Comparison of ENCODE assay signal across 9 cellular contexts in the genomic region with DNA sequence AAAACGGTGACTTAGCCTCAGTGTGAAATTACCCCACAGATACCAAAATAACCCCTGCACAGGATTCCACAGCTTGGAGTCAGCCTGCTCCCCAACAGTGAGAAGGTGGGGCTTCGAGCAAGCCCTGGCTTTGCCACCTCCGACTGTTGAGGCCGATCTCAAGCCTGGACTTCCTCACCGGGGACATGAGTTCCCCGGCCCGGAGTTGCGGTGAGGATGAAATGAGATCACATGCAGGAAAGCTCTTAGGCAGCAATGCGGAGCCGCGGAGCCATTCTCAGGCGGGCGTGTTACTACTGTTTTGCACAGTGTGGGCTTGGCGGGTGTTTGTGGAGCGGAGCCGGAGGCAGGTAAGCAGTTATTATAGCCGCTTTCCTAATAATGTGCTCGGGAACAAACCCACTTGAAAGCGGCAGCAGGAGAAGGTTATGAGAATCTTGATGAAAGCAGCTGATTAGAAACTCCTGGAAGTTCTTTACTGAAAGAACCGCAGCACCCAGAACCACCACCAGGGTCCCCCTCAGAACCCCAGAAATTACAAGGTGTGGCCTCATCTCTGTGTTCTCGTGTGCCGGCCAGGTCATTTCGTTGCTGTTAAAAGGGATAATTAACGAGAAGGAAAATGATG. TPM values are rescaled to one million over a fixed set of nuclear protein-coding genes. Genes with fewer than 3 reads are reported as not detected.
A peak's percentile ranks its signal among the peaks of the same experiment; 100 is the strongest.
DNase-seq lines count a peak whose midpoint lies in the region; ATAC-seq and TF ChIP-seq lines count a peak whose summit lies in the region.
"Had no signal": no experiment of that assay in that cellular context is flagged by ENCODE, and none has a peak within 500 bp of the region (broad histone marks: within the 10 kb centered on the region; RNA-seq: fewer than 3 reads in every experiment).

No MANE protein-coding gene starts in this region.

- in situ Hi-C loops in GM13977 (cut with MboI; ENCODE audit: low pct_unique_long_range_greater_than_20kb, low sequenced_read_pairs, unreplicated experiment): no loop called here

- H3K79me2 ChIP-seq in SK-N-SH (ENCODE audit: insufficient read depth): peaks cover 3% of the 10 kb centered on the region
- peaks cover 6% of the 10 kb centered on the region for H3K79me2 ChIP-seq in MM.1S (ENCODE audit: low read length)

- H3K9me2 ChIP-seq in SK-N-SH (no peaks in the 10 kb centered on the region), MM.1S (replicated peaks; ENCODE audit: insufficient read depth, low read length) (no peaks in the 10 kb centered on the region)

- no peak for TF ChIP-seq RAD21 in SK-N-SH (IDR thresholded peaks at IDR 0.05; ENCODE audit: low read length)

- H2AFZ ChIP-seq in SK-N-SH (ENCODE audit: low read depth) (no peak overlapping the region), MM.1S (ENCODE audit: low read length) (no peak overlapping the region)

- H3K36me3 ChIP-seq in SK-N-SH (replicated peaks in 1 of 2; ENCODE audit: control insufficient read depth in 1 of 2, insufficient read depth in 2 of 2, low read length in 1 of 2) (no peaks in the 10 kb centered on the region), MM.1S (replicated peaks; ENCODE audit: insufficient read depth, low read length) (no peaks in the 10 kb centered on the region)

- DNase-seq in SK-N-SH: no peak
- no peak for DNase-seq in MM.1S
- DNase-seq in choroid plexus epithelial cell (ENCODE audit: low read depth): peak; percentile 26
- DNase-seq in posterior vena cava (ENCODE audit: low spot score): peak; percentile 82
- DNase-seq in GM13977 (ENCODE audit: low spot score): no peak
- no peak for DNase-seq in activated CD8-positive, alpha-beta memory T cell treated with anti-CD3 and anti-CD28 coated beads, Interleukin-2, amount 50 U/mL, for 48 hours
- DNase-seq: psoas muscle had no signal

- H3K27ac ChIP-seq in SK-N-SH (ENCODE audit: low read depth in 2 of 2, low read length in 1 of 2): no peak overlapping the region
- no peak overlapping the region for H3K27ac ChIP-seq in MM.1S (ENCODE audit: low read length)
- H3K27ac ChIP-seq: psoas muscle had no signal

- TF ChIP-seq CTCF in SK-N-SH (IDR thresholded peaks at IDR 0.05) (peak; percentile 42), MM.1S (IDR thresholded peaks at IDR 0.05; ENCODE audit: low read length) (0 out of 2 replicates have a peak, but pooled peaks have one; percentile 14), choroid plexus epithelial cell (conservative IDR thresholded peaks at IDR 0.05; ENCODE audit: low read depth, low read length) (peak; percentile 59), GM13977 (IDR thresholded peaks at IDR 0.05; ENCODE audit: extremely low read depth, insufficient read depth, missing control alignments) (no peak)

- no peaks in the 10 kb centered on the region for H3K9me3 ChIP-seq in SK-N-SH
- no peaks in the 10 kb centered on the region for H3K9me3 ChIP-seq in MM.1S (replicated peaks; ENCODE audit: insufficient read depth, low read length)
- H3K9me3 ChIP-seq: psoas muscle had no signal

- peaks cover 18% of the 10 kb centered on the region for H3F3A ChIP-seq in SK-N-SH (replicated peaks; ENCODE audit: insufficient read depth)
- H3F3A ChIP-seq in MM.1S (ENCODE audit: insufficient read depth, low read length): peaks cover 24% of the 10 kb centered on the region

- CTCF ChIA-PET in SK-N-SH (lab: Yijun Ruan, JAX): interaction anchor here (0.9 to 1.0 kb wide), 2 partner anchors 35 to 138 kb away, joined by 3 to 4 read pairs; no protein-coding TSS in a partner anchor

- ATAC-seq in SK-N-SH treated with all-trans-retinoic acid at 6 μM for 48 hours: no peak
- no peak for ATAC-seq in HG02610 (IDR thresholded peaks at IDR 0.05; ENCODE audit: unreplicated experiment)
- ATAC-seq: psoas muscle had no signal

- POLR2A ChIA-PET in SK-N-SH (lab: Yijun Ruan, JAX): no interaction called here

- H4K20me1 ChIP-seq in SK-N-SH (ENCODE audit: insufficient read depth) (peaks cover 1% of the 10 kb centered on the region; the same call in 1 of the 2 replicates), MM.1S (ENCODE audit: insufficient read depth, low read length) (no peaks in the 10 kb centered on the region)

- H3K4me2 ChIP-seq in SK-N-SH: no peak overlapping the region
- no peak overlapping the region for H3K4me2 ChIP-seq in MM.1S (ENCODE audit: low read depth, low read length)

- H3K4me3 ChIP-seq in SK-N-SH (ENCODE audit: low read depth in 2 of 2, low read length in 1 of 2) (no peak overlapping the region), MM.1S (ENCODE audit: low read length) (no peak overlapping the region), choroid plexus epithelial cell (ENCODE audit: low read depth, low read length) (no peak overlapping the region)
- H3K4me3 ChIP-seq: psoas muscle had no signal

- H3K27me3 ChIP-seq in SK-N-SH (ENCODE audit: insufficient read depth): no peaks in the 10 kb centered on the region
- no peaks in the 10 kb centered on the region for H3K27me3 ChIP-seq in MM.1S (replicated peaks; ENCODE audit: insufficient read depth, low read length)

- H3K9ac ChIP-seq in SK-N-SH (no peak overlapping the region), MM.1S (ENCODE audit: low read length) (no peak overlapping the region)

- 90% methylated on average over 24 of the region's 24 CpGs for WGBS in SK-N-SH (ENCODE audit: low lambda C conversion rate)

- no peak for TF ChIP-seq EP300 in SK-N-SH (IDR thresholded peaks at IDR 0.05; ENCODE audit: borderline replicate concordance in 1 of 2, low read depth in 1 of 2, low read length in 1 of 2)

- H3K4me1 ChIP-seq in SK-N-SH (ENCODE audit: control insufficient read depth in 1 of 2, insufficient read depth in 2 of 2, low read depth in 1 of 2, low read length in 1 of 2) (peaks cover 0 to 14% of the 10 kb centered on the region in 2 experiments; a peak in 1 of 4 replicates), MM.1S (ENCODE audit: low read length) (peaks cover 19% of the 10 kb centered on the region)

- intact Hi-C loops in posterior vena cava (cut with DNase I): no loop called here

TF ChIP-seq in SK-N-SH, 30 proteins besides CTCF, POLR2A, EP300 and RAD21 (continues in another document):
- TF ChIP-seq FOXM1 (IDR thresholded peaks at IDR 0.05; ENCODE audit: low read depth) (no peak), RCOR1 (IDR thresholded peaks at IDR 0.05; ENCODE audit: low read length) (no peak), POLR2AphosphoS5 (IDR thresholded peaks at IDR 0.05; ENCODE audit: low read depth, low read length) (no peak), RFX5 (IDR thresholded peaks at IDR 0.05; ENCODE audit: low read length) (no peak)
- TF ChIP-seq, protein P1, sequence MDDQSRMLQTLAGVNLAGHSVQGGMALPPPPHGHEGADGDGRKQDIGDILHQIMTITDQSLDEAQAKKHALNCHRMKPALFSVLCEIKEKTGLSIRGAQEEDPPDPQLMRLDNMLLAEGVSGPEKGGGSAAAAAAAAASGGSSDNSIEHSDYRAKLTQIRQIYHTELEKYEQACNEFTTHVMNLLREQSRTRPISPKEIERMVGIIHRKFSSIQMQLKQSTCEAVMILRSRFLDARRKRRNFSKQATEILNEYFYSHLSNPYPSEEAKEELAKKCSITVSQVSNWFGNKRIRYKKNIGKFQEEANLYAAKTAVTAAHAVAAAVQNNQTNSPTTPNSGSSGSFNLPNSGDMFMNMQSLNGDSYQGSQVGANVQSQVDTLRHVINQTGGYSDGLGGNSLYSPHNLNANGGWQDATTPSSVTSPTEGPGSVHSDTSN (IDR thresholded peaks at IDR 0.05): no peak
- TF ChIP-seq, protein P2, sequence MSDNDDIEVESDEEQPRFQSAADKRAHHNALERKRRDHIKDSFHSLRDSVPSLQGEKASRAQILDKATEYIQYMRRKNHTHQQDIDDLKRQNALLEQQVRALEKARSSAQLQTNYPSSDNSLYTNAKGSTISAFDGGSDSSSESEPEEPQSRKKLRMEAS (IDR thresholded peaks at IDR 0.05; ENCODE audit: low read depth): no peak
- TF ChIP-seq, protein P3, sequence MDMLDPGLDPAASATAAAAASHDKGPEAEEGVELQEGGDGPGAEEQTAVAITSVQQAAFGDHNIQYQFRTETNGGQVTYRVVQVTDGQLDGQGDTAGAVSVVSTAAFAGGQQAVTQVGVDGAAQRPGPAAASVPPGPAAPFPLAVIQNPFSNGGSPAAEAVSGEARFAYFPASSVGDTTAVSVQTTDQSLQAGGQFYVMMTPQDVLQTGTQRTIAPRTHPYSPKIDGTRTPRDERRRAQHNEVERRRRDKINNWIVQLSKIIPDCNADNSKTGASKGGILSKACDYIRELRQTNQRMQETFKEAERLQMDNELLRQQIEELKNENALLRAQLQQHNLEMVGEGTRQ (IDR thresholded peaks at IDR 0.05; ENCODE audit: borderline replicate concordance, low read depth, low read length): no peak

TF ChIP-seq in SK-N-SH treated with all-trans-retinoic acid at 6 μM for 48 hours, 23 proteins besides CTCF, POLR2A, EP300 and RAD21 (continues in another document):
- no peak for TF ChIP-seq BACH2 (CRISPR knock-in tag; IDR thresholded peaks at IDR 0.05; ENCODE audit: borderline replicate concordance)
- no peak for TF ChIP-seq RARB (CRISPR knock-in tag; IDR thresholded peaks at IDR 0.05)
- no peak for TF ChIP-seq ZFP3 (CRISPR knock-in tag; IDR thresholded peaks at IDR 0.05)
- no peak for TF ChIP-seq CSDC2 (CRISPR knock-in tag; IDR thresholded peaks at IDR 0.05)
- TF ChIP-seq ZNF565 (CRISPR knock-in tag; conservative IDR thresholded peaks at IDR 0.05; ENCODE audit: low read depth): no peak
- TF ChIP-seq TCF4 (CRISPR knock-in tag; IDR thresholded peaks at IDR 0.05; ENCODE audit: borderline replicate concordance): no peak
- TF ChIP-seq GLIS3 (CRISPR knock-in tag; IDR thresholded peaks at IDR 0.05): no peak
- TF ChIP-seq OSR1 (CRISPR knock-in tag; IDR thresholded peaks at IDR 0.05): no peak
- TF ChIP-seq ZFP30 (CRISPR knock-in tag; IDR thresholded peaks at IDR 0.05): no peak
- TF ChIP-seq PPARA (CRISPR knock-in tag; IDR thresholded peaks at IDR 0.05; ENCODE audit: borderline replicate concordance): no peak
- TF ChIP-seq, protein P4, sequence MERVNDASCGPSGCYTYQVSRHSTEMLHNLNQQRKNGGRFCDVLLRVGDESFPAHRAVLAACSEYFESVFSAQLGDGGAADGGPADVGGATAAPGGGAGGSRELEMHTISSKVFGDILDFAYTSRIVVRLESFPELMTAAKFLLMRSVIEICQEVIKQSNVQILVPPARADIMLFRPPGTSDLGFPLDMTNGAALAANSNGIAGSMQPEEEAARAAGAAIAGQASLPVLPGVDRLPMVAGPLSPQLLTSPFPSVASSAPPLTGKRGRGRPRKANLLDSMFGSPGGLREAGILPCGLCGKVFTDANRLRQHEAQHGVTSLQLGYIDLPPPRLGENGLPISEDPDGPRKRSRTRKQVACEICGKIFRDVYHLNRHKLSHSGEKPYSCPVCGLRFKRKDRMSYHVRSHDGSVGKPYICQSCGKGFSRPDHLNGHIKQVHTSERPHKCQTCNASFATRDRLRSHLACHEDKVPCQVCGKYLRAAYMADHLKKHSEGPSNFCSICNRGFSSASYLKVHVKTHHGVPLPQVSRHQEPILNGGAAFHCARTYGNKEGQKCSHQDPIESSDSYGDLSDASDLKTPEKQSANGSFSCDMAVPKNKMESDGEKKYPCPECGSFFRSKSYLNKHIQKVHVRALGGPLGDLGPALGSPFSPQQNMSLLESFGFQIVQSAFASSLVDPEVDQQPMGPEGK (CRISPR knock-in tag; IDR thresholded peaks at IDR 0.05; ENCODE audit: borderline replicate concordance): no peak

RNA-seq across cellular contexts. Expression of a gene that starts 3.9 kb away (rescaled TPM):
- 23.1 and 59.6 TPM in 2 replicates for polyA plus RNA-seq in SK-N-SH (2012; rRNA removed)
- 41.2 and 50.0 TPM in 2 replicates for polyA plus RNA-seq in SK-N-SH (2012; cell fraction: cytosol; rRNA removed)
- 82.8 and 84.4 TPM in 2 replicates for polyA plus RNA-seq in SK-N-SH (2012; cell fraction: nucleus; rRNA removed)
- 10 to 100 TPM; 59.8 to 77.9 TPM for total RNA-seq in posterior vena cava

Comparison
In these comparisons a context has a peak if more than half of its experiments do, and no peak if none do; other contexts are left out.
1. DNase-seq: peak in choroid plexus epithelial cell (single experiment) and posterior vena cava (single experiment); none in SK-N-SH (single experiment), MM.1S (single experiment), GM13977 (single experiment) and activated CD8-positive, alpha-beta memory T cell treated with anti-CD3 and anti-CD28 coated beads, Interleukin-2, amount 50 U/mL, for 48 hours (single experiment).